8 cellular contexts compared by ENCODE assay signal in the genomic region with DNA sequence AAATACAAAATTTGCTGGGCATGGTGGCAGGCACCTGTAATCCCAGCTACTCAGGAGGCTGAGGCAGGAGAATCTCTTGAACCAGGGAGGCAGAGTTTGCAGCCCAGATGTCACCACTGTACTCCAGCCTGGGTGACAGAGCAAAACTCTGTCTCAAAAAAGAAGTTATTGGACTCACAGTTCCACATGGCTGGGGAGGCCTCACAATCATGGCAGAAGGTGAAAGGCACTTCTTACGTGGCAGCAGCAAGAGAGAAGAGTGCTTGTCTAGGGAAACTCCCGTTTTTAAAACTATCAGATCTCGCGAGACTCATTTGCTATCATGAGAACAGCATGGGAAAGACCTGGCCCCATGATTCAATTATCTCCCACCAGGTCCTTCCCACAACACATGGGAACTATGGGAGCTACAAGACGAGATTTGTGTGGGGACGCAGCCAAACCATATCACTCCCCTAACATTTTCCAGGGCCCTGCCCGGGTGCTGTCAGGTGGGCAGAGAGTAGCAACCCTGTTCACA. TPM values are rescaled to one million over a fixed set of nuclear protein-coding genes. Genes with fewer than 3 reads are reported as not detected.
"Had no signal": no experiment of that assay in that cellular context is flagged by ENCODE, and none has a peak within 500 bp of the region (broad histone marks: within the 10 kb centered on the region; RNA-seq: fewer than 3 reads in every experiment).

No MANE protein-coding gene starts in this region.

RNA-seq across cellular contexts. Expression of a gene that starts 19.7 kb away (rescaled TPM):
- total RNA-seq: HT1080, LHCN-M2, MCF 10A, PC-9, Peyer's patch, Right ventricle myocardium inferior, RPMI7951 had no signal
- polyA plus RNA-seq: IgD-negative memory B cell had no signal
